12 cellular contexts compared by ENCODE assay signal in the genomic region with DNA sequence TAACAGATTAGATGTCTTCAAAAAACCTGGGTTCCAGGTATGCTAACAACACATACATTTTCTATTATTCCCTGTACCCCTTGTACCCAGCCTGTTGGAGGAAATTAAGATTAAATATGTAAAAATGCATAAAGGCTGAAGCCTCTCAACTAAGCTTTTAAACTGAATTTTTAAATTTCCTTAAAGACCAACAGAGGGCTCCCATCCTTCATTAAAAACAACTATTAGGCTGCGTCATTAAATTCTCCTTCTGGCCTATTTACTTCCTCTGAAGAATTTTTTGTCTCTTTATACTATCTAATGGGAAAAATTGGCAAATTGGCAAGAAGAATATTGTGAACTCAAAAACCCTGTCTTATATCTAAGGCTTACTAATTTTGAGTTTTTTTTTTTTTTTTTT. TPM values are rescaled to one million over a fixed set of nuclear protein-coding genes. Genes with fewer than 3 reads are reported as not detected.
DNase-seq lines count a peak whose midpoint lies in the region; ATAC-seq, FAIRE-seq and TF ChIP-seq lines count a peak whose summit lies in the region.
"Had no signal": no experiment of that assay in that cellular context is flagged by ENCODE, and none has a peak within 500 bp of the region (broad histone marks: within the 10 kb centered on the region; RNA-seq: fewer than 3 reads in every experiment).

No MANE protein-coding gene starts in this region.

- H3K4me1 Mint-ChIP-seq in neural crest cell: no peaks in the 10 kb centered on the region
- no peaks in the 10 kb centered on the region for H3K4me1 Mint-ChIP-seq in natural killer cell
- H3K4me1 Mint-ChIP-seq: immature natural killer cell had no signal

- H3K9me3 Mint-ChIP-seq in neural crest cell (no peaks in the 10 kb centered on the region), natural killer cell (no peaks in the 10 kb centered on the region)
- H3K9me3 Mint-ChIP-seq: immature natural killer cell had no signal

- no peaks in the 10 kb centered on the region for H3K27me3 Mint-ChIP-seq in neural crest cell (ENCODE audit: low read depth)
- H3K27me3 Mint-ChIP-seq in natural killer cell (ENCODE audit: low read depth in 2 of 2): no peaks in the 10 kb centered on the region

- H3K4me3 ChIP-seq in choroid plexus epithelial cell (ENCODE audit: low read depth, low read length): no peak overlapping the region

- DNase-seq in DMS114 treated with DMSO at 0.1 percent for 48 hours (lab: John Stamatoyannopoulos, UW; ENCODE audit: unreplicated experiment) (peak; percentile 20), NAMALWA (ENCODE audit: low spot score) (peak; percentile 42), choroid plexus epithelial cell (ENCODE audit: low read depth) (peak; percentile 62), neural crest cell (ENCODE audit: low read depth, low spot score) (no peak), iPS-NIHi11 (ENCODE audit: low spot score) (no peak), HTR-8/SVneo (ENCODE audit: insufficient read length, low spot score) (no peak), natural killer cell (no peak)
- DNase-seq: activated CD4-positive, alpha-beta T cell treated with anti-CD3 and anti-CD28 coated beads for 1 hour; anterior cingulate cortex; immature natural killer cell; NCI-H1436 had no signal

- H3K4me3 Mint-ChIP-seq in neural crest cell: no peak overlapping the region
- no peak overlapping the region for H3K4me3 Mint-ChIP-seq in natural killer cell
- H3K4me3 Mint-ChIP-seq: immature natural killer cell had no signal

- no peak for FAIRE-seq in HTR-8/SVneo (lab: Jason Lieb, UNC)

- H3K36me3 Mint-ChIP-seq in neural crest cell (ENCODE audit: low read depth) (peaks cover 6% of the 10 kb centered on the region), natural killer cell (peaks cover 17% of the 10 kb centered on the region)

- ATAC-seq in GM19455 (IDR thresholded peaks at IDR 0.05; ENCODE audit: unreplicated experiment) (no peak), natural killer cell (no peak)

- H3K27ac Mint-ChIP-seq in neural crest cell (ENCODE audit: unreplicated experiment): no peak overlapping the region
- H3K27ac Mint-ChIP-seq in natural killer cell: no peak overlapping the region

- TF ChIP-seq CTCF in choroid plexus epithelial cell (conservative IDR thresholded peaks at IDR 0.05; ENCODE audit: low read depth, low read length) (peak; percentile 41), neural crest cell (conservative IDR thresholded peaks at IDR 0.05) (peak; percentile 60), natural killer cell (IDR thresholded peaks at IDR 0.05) (no peak)

- intact Hi-C loops in natural killer cell (cut with micrococcal nuclease): loop anchor here (1.0 kb wide), 1 partner anchor 81 kb away; no protein-coding TSS in a partner anchor

RNA-seq across cellular contexts. Expression of a gene that starts 21.8 kb away (rescaled TPM):
- total RNA-seq in neural crest cell (44.0 and 46.9 TPM in 2 replicates), natural killer cell (10 to 100 TPM; 35.6 to 39.6 (median 36.8) TPM)

RNA-seq across cellular contexts. Expression of a gene that starts 35.1 kb away (rescaled TPM):
- total RNA-seq in neural crest cell (129 and 132 TPM in 2 replicates), natural killer cell (10 to 100 TPM in 1 of 3 donors, 1 to 10 TPM in 2; 6.2 to 13.5 (median 6.4) TPM)

Comparison
In these comparisons a context has a peak if more than half of its experiments do, and no peak if none do; other contexts are left out.
1. DNase-seq: peak in DMS114 treated with DMSO at 0.1 percent for 48 hours (single experiment), NAMALWA (single experiment) and choroid plexus epithelial cell (single experiment); none in neural crest cell (single experiment), iPS-NIHi11 (single experiment), HTR-8/SVneo (single experiment) and natural killer cell (single experiment).